Comparison of ENCODE assay signal across 8 cellular contexts in the genomic region with DNA sequence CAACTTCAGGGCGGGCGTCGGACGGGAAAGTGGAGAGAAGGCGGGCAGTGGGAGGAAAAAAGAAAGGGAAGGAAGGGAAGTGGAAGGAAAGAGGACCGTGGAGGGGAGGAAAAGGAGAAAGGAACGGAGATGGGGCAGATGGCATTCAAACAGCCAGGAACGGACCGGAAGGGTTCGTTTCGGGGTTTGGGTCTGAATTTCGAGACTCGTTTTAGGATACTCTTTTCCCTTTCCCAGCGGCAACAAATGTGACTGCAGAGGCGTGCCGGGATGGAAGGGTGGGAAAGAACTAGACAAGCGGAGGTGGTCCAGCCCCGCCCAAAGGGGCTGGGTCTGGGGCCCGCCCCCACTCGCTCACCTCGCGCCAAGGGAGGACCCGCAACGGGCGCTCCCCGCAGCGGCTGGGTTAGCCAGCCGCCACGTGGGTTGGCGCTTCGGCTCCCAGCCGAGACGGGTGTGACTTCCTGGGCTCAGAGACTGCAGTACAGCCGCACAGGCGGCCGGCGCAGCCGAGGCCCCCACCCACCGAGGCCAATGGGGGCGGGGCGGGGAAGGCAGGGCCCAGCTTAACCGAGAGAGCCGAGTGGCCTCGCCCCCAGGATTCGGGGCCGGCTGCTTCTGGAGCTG. TPM values are rescaled to one million over a fixed set of nuclear protein-coding genes. Genes with fewer than 3 reads are reported as not detected.
DNase-seq lines count a peak whose midpoint lies in the region; ATAC-seq lines count a peak whose summit lies in the region.

No MANE protein-coding gene starts in this region.

- H3K9ac ChIP-seq in NT2/D1 (ENCODE audit: insufficient read length, low read depth) = peak overlapping the region; percentile 21
- H3K9ac ChIP-seq in adipocyte (ENCODE audit: low read length) = peak overlapping the region; percentile 95

- H3K27me3 ChIP-seq in NT2/D1 (ENCODE audit: insufficient read depth, insufficient read length) (no peaks in the 10 kb centered on the region), adipocyte (replicated peaks; ENCODE audit: control insufficient read depth, insufficient read depth, low read length) (no peaks in the 10 kb centered on the region)

- H3K9me3 ChIP-seq in NT2/D1 (ENCODE audit: insufficient read depth, low read length) (peaks cover 33% of the 10 kb centered on the region), adipocyte (ENCODE audit: control insufficient read depth, low read length) (no peaks in the 10 kb centered on the region)

- intact Hi-C loops in cardiac septum (cut with DNase I) = loop anchor here (1.0 to 5.0 kb wide), 5 partner anchors 42 to 1117 kb away; no protein-coding TSS in a partner anchor

- H3K4me1 ChIP-seq in NT2/D1 (ENCODE audit: insufficient read depth, insufficient read length) (no peaks in the 10 kb centered on the region), adipocyte (ENCODE audit: control insufficient read depth, insufficient read depth, low read length) (peaks cover 23% of the 10 kb centered on the region)

- H3K36me3 ChIP-seq in NT2/D1 (ENCODE audit: insufficient read depth, insufficient read length, low read length) (peaks cover 5% of the 10 kb centered on the region), adipocyte (ENCODE audit: control insufficient read depth, insufficient read depth, low read length, severe bottlenecking) (peaks cover 8% of the 10 kb centered on the region)

- peak overlapping the region; percentile 85 for H3K4me3 ChIP-seq in NT2/D1 (ENCODE audit: insufficient read length, low read depth)
- H3K4me3 ChIP-seq in adipocyte (ENCODE audit: low read length) = peak overlapping the region; percentile 94

- peak; percentile 85 for DNase-seq in COR-L47 (lab: John Stamatoyannopoulos, UW)
- DNase-seq in NT2/D1 (ENCODE audit: low read depth, low spot score) = no peak
- DNase-seq in adipocyte (ENCODE audit: low read depth) = peak; percentile 94
- peak; percentile 79 for DNase-seq in cardiac septum (ENCODE audit: low spot score)
- DNase-seq in occipital lobe (lab: John Stamatoyannopoulos, UW) = peak; percentile 11
- no peak for DNase-seq in epidermal melanocyte (ENCODE audit: insufficient read length, low spot score)

- ATAC-seq in GM19372 (IDR thresholded peaks at IDR 0.05; ENCODE audit: low read depth, unreplicated experiment) (peak; percentile 56), HG03521 (IDR thresholded peaks at IDR 0.05; ENCODE audit: unreplicated experiment) (peak; percentile 38)

RNA-seq across cellular contexts. Expression of a gene that starts 2.7 kb away (rescaled TPM):
- 61.0 TPM for total RNA-seq in cardiac septum
- total RNA-seq in occipital lobe = 228 TPM

Comparison
In these comparisons a context has a peak if more than half of its experiments do, and no peak if none do; other contexts are left out.
1. DNase-seq: peak in COR-L47 (single experiment), adipocyte (single experiment), cardiac septum (single experiment) and occipital lobe (single experiment); none in NT2/D1 (single experiment) and epidermal melanocyte (single experiment).